8 cellular contexts compared by ENCODE assay signal in the genomic region with DNA sequence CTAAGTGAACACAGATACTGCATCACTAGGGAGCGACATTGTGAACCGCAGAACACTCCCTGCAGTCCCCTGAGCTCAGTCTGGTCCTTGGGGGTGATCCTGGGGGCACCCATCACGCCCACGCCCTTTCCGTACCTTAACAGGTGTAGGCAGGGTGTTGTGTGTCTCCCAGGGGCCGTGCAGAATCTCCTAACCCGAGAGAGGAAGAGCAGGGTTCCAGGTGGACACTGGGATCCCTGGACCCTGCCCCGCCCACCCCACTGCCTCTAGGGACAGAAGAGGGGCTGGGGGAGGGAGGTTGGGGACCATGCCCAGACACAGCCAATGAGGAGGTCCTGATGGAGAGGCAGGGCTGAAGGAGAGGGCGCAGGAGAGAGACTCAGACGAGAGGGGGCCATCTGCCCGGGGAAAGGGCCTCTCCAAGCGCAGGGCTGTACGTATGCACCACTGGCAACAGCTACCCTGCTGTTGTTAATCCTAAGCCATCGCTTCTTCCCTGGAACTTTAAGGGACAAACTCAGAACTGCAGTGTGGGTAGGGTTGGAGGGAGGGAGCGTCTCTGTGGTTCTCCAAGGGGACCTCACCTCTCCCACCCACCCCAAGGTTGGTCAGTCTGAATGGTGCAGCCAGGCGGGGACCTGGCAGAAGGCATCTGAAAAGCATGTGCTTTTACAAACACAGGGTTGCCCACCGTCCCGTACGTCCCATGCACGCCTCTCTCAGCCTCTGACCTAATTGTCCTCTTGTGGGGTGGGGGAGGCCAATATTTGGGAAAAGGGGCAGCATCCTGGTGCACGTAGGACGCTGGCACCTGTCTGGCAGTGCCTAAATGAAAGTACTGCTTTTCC. TPM values are rescaled to one million over a fixed set of nuclear protein-coding genes. Genes with fewer than 3 reads are reported as not detected.
DNase-seq lines count a peak whose midpoint lies in the region; ATAC-seq, FAIRE-seq and TF ChIP-seq lines count a peak whose summit lies in the region.

No MANE protein-coding gene starts in this region.

- H3K4me3 Mint-ChIP-seq in Calu3 (ENCODE audit: low read depth, unreplicated experiment), result no peak overlapping the region

- ATAC-seq in A549 (peak; percentile 37 to 59; a peak in 4 of 6 replicates), GM21390 (IDR thresholded peaks at IDR 0.05; ENCODE audit: unreplicated experiment) (peak; percentile 25)

- FAIRE-seq in A549 (lab: Jason Lieb, UNC) (no peak), H54 (lab: Jason Lieb, UNC) (no peak)

- no peak for TF ChIP-seq RAD21 in A549 (conservative IDR thresholded peaks at IDR 0.05 in 1 of 2, IDR thresholded peaks at IDR 0.05 in 1 of 2)

- no peaks in the 10 kb centered on the region for H3K27me3 Mint-ChIP-seq in Calu3 (ENCODE audit: unreplicated experiment)

- 44% methylated on average over 22 of the region's 22 CpGs for WGBS in A549 (ENCODE audit: missing lambda C conversion rate)
- WGBS in spleen, 5 donors, result 14 to 35% (median 27%) methylated on average over 21 to 22 of the region's 22 CpGs
- WGBS in prostate gland, result 48% methylated on average over 22 of the region's 22 CpGs

- CTCF ChIA-PET in A549 (lab: Yijun Ruan, JAX) (no interaction called here), Calu3 (lab: Charles Lee) (no interaction called here)

- no peak overlapping the region for H3K4me2 ChIP-seq in A549

- H3K4me1 Mint-ChIP-seq in Calu3 (ENCODE audit: low read depth, unreplicated experiment), result peaks cover 6% of the 10 kb centered on the region

- H3K27ac ChIP-seq in A549 (no peak overlapping the region), spleen (peak overlapping the region; percentile 19 to 94 (median 90)), prostate gland (no peak overlapping the region)

- H3K36me3 ChIP-seq in spleen (peaks cover 0 to 9% (median 0%) of the 10 kb centered on the region in 6 donors), prostate gland (no peaks in the 10 kb centered on the region)

- no peak for TF ChIP-seq EP300 in A549 (IDR thresholded peaks at IDR 0.05)

- no peak overlapping the region for H3K27ac Mint-ChIP-seq in Calu3 (ENCODE audit: unreplicated experiment)

- H3K36me3 Mint-ChIP-seq in Calu3 (ENCODE audit: insufficient read depth, unreplicated experiment), result no peaks in the 10 kb centered on the region

- POLR2A ChIA-PET in A549 (lab: Yijun Ruan, JAX), result no interaction called here

- H3K9me3 ChIP-seq in A549, result no peaks in the 10 kb centered on the region
- no peaks in the 10 kb centered on the region for H3K9me3 ChIP-seq in spleen
- H3K9me3 ChIP-seq in prostate gland, result no peaks in the 10 kb centered on the region

- H3K4me1 ChIP-seq in A549 (peaks cover 10% of the 10 kb centered on the region; the same call in 2 of the 3 replicates), spleen (peaks cover 5 to 63% (median 29%) of the 10 kb centered on the region in 6 donors), prostate gland (replicated peaks) (no peaks in the 10 kb centered on the region)

- no peaks in the 10 kb centered on the region for H3K27me3 ChIP-seq in spleen (replicated peaks in 1 of 7)
- H3K27me3 ChIP-seq in prostate gland (replicated peaks; ENCODE audit: insufficient read depth), result no peaks in the 10 kb centered on the region

- no TSS peak for BruUV-seq in Calu3 (replicated peaks; lab: Mats Ljungman, UMichigan)

- no peaks in the 10 kb centered on the region for H3K9me3 Mint-ChIP-seq in Calu3 (ENCODE audit: low read depth, unreplicated experiment)

- no peak for DNase-seq in A549 (ENCODE audit: low read depth in 1 of 2, low spot score in 1 of 2)
- DNase-seq in NCI-H524 treated with DMSO at 0.1 percent for 48 hours (lab: John Stamatoyannopoulos, UW), result peak; percentile 68
- peak; percentile 8 for DNase-seq in activated gamma-delta T cell (lab: John Stamatoyannopoulos, UW)
- peak; percentile 84 for DNase-seq in spleen
- no peak for DNase-seq in prostate gland (ENCODE audit: low spot score)
- no peak for DNase-seq in Calu3
- no peak for DNase-seq in H54 (ENCODE audit: insufficient read length, low spot score)

- TF ChIP-seq CTCF in A549 (IDR thresholded peaks at IDR 0.05) (no peak), spleen (IDR thresholded peaks at IDR 0.05 in 8 of 11, conservative IDR thresholded peaks at IDR 0.05 in 3 of 11) (no peak), prostate gland (IDR thresholded peaks at IDR 0.05) (no peak), Calu3 (IDR thresholded peaks at IDR 0.05; ENCODE audit: unreplicated experiment) (no peak)

- no peak overlapping the region for H3K4me3 ChIP-seq in A549
- H3K4me3 ChIP-seq in spleen, result peak overlapping the region; percentile 35 to 80 (median 65)
- no peak overlapping the region for H3K4me3 ChIP-seq in prostate gland

- TF ChIP-seq POLR2A in A549 (IDR thresholded peaks at IDR 0.05; ENCODE audit: low read length), result no peak
- TF ChIP-seq POLR2A in spleen (IDR thresholded peaks at IDR 0.05), result no peak
- no peak for TF ChIP-seq POLR2A in prostate gland (IDR thresholded peaks at IDR 0.05)
- TF ChIP-seq POLR2A in H54 (IDR thresholded peaks at IDR 0.05; ENCODE audit: low read depth, low read length), result no peak

- intact Hi-C loops in spleen (cut with DNase I; ENCODE audit: low total_unique reads) (loop anchor here (10.0 kb wide), 1 partner anchor 70 kb away; no protein-coding TSS in a partner anchor), prostate gland (cut with DNase I) (no loop called here), Calu3 (cut with micrococcal nuclease; ENCODE audit: unreplicated experiment) (no loop called here)

TF ChIP-seq in A549, 52 proteins besides CTCF, POLR2A, EP300 and RAD21:
- TF ChIP-seq CBX8 (IDR thresholded peaks at IDR 0.05) (no peak), HOXB13 (CRISPR knock-in tag; IDR thresholded peaks at IDR 0.05; ENCODE audit: low read depth) (no peak), CHD2 (IDR thresholded peaks at IDR 0.05; ENCODE audit: low read length, partially characterized antibody) (no peak), NFE2L2 (conservative IDR thresholded peaks at IDR 0.05; ENCODE audit: low read length) (no peak), FOXS1 (CRISPR knock-in tag; IDR thresholded peaks at IDR 0.05) (no peak), ZNF302 (CRISPR knock-in tag; IDR thresholded peaks at IDR 0.05) (no peak), ESRRA (IDR thresholded peaks at IDR 0.05; ENCODE audit: borderline replicate concordance, low read length) (no peak), RFX5 (IDR thresholded peaks at IDR 0.05) (no peak), EHF (CRISPR knock-in tag; IDR thresholded peaks at IDR 0.05) (no peak), NPAS2 (CRISPR knock-in tag; IDR thresholded peaks at IDR 0.05; ENCODE audit: borderline replicate concordance) (no peak), JUN (IDR thresholded peaks at IDR 0.05) (no peak), TP53 (CRISPR knock-in tag; IDR thresholded peaks at IDR 0.05) (no peak), KDM5A (IDR thresholded peaks at IDR 0.05) (no peak), EHMT2 (IDR thresholded peaks at IDR 0.05; ENCODE audit: low read depth) (no peak), POLR2AphosphoS2 (conservative IDR thresholded peaks at IDR 0.05; ENCODE audit: low read length) (no peak)
- TF ChIP-seq, protein P1, sequence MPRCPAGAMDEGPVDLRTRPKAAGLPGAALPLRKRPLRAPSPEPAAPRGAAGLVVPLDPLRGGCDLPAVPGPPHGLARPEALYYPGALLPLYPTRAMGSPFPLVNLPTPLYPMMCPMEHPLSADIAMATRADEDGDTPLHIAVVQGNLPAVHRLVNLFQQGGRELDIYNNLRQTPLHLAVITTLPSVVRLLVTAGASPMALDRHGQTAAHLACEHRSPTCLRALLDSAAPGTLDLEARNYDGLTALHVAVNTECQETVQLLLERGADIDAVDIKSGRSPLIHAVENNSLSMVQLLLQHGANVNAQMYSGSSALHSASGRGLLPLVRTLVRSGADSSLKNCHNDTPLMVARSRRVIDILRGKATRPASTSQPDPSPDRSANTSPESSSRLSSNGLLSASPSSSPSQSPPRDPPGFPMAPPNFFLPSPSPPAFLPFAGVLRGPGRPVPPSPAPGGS (IDR thresholded peaks at IDR 0.05), result no peak
TF ChIP-seq in A549: peak in this region for 0.

RNA-seq across cellular contexts. Expression of a gene that starts 2.4 kb away (rescaled TPM):
- polyA plus RNA-seq in A549 (2011; rRNA removed) (not detected in 2 replicates), A549 (2017; fragmentation: RNase III; extraction: RNeasy Plus Mini Kit Qiagen cat#74134 plus additional on column Dnase treatment) (0.03 TPM in 1 of 3 replicates, not detected in the others), spleen (10 to 100 TPM in 1 of 3 donors, 1 to 10 TPM in 2; 8.1 to 15.5 (median 8.5) TPM)
- polyA plus RNA-seq in A549 (2012; cell fraction: cytosol; rRNA removed), result 0.01 TPM in 1 of 2 replicates, not detected in the other
- polyA plus RNA-seq in A549 (2012; cell fraction: nucleus; rRNA removed), result not detected in 2 replicates
- not detected in 2 replicates for polyA minus RNA-seq in A549 (2011; rRNA and poly(A)+ RNA removed)
- total RNA-seq in spleen (10 to 100 TPM; 19.5 to 32.2 (median 30.0) TPM), prostate gland (1 to 10 TPM in 1 of 2 donors, under 1 TPM in 1; 0.59 to 1.8 TPM), Calu3 (2022) (0.07 TPM in 1 of 2 replicates, not detected in the other)

RNA-seq across cellular contexts. Expression of a gene that starts 56.9 kb away (rescaled TPM):
- polyA plus RNA-seq in A549 (2011; rRNA removed) (18.0 and 24.9 TPM in 2 replicates), A549 (2017; fragmentation: RNase III; extraction: RNeasy Plus Mini Kit Qiagen cat#74134 plus additional on column Dnase treatment) (27.3 to 32.9 TPM (median 32.5 TPM) in 3 replicates), spleen (10 to 100 TPM; 36.6 to 68.2 (median 59.6) TPM)
- 39.4 and 42.5 TPM in 2 replicates for polyA plus RNA-seq in A549 (2012; cell fraction: cytosol; rRNA removed)
- 110 and 134 TPM in 2 replicates for polyA plus RNA-seq in A549 (2012; cell fraction: nucleus; rRNA removed)
- 10.9 and 14.5 TPM in 2 replicates for polyA minus RNA-seq in A549 (2011; rRNA and poly(A)+ RNA removed)
- total RNA-seq in spleen (10 to 100 TPM; 60.6 to 88.9 (median 73.5) TPM), prostate gland (10 to 100 TPM; 45.5 to 97.7 TPM), Calu3 (2022) (39.4 and 39.9 TPM in 2 replicates)

Comparison
In these comparisons a context has a peak if more than half of its experiments do, and no peak if none do; other contexts are left out.
1. DNase-seq: peak in NCI-H524 treated with DMSO at 0.1 percent for 48 hours (single experiment), activated gamma-delta T cell (single experiment) and spleen (single experiment); none in A549 (0 of 2), prostate gland (single experiment), Calu3 (single experiment) and H54 (single experiment).
2. H3K27ac ChIP-seq: peak in spleen (8 of 8); none in A549 (0 of 2) and prostate gland (0 of 2).
3. H3K4me3 ChIP-seq: peak in spleen (8 of 8); none in A549 (single experiment) and prostate gland (0 of 2).
4. RNA of a gene that starts 2.4 kb away (total RNA-seq): 19.5 to 32.2 TPM in spleen; 0.59 to 1.8 TPM in prostate gland and 0.07 TPM in Calu3; every median in the first group is over 4 times any median in the second.